Comparison of ENCODE assay signal across 12 cellular contexts in the genomic region with DNA sequence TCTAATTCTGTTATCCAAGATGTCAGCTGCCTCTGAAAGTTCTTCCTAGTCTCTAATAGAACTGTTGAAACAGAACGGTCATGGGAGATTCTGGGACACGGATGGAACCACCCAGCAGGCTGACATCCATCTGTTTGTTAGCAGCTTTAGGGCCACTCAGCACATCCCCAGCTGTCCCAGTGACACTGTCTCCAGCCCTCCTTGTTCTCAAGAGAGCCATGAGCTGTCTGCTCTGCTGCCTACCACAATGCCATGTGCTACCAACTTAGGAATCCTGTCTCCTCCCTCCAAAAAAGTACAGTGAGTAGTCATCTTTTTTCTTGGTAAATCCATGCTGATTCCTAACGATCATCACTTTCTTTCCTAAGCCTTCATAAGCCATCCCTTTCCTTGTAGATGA.
A peak's percentile ranks its signal among the peaks of the same experiment; 100 is the strongest.
DNase-seq lines count a peak whose midpoint lies in the region; ATAC-seq and TF ChIP-seq lines count a peak whose summit lies in the region.
"Had no signal": no experiment of that assay in that cellular context is flagged by ENCODE, and none has a peak within 500 bp of the region (broad histone marks: within the 10 kb centered on the region; RNA-seq: fewer than 3 reads in every experiment).

No MANE protein-coding gene starts in this region.

- intact Hi-C loops in activated CD4-positive, alpha-beta T cell treated with anti-CD3 and anti-CD28 coated beads, Interleukin-2, amount 10 ng/mL, durations not matched to agents 24 days and 14 days (cut with micrococcal nuclease): loop anchor here (2.0 to 10.0 kb wide), 2 partner anchors 118 to 378 kb away; no protein-coding TSS in a partner anchor

- TF ChIP-seq CTCF in glutamatergic neuron (IDR thresholded peaks at IDR 0.05; ENCODE audit: partially characterized antibody, unreplicated experiment) (no peak), chondrocyte (IDR thresholded peaks at IDR 0.05) (no peak)

- no peak for DNase-seq in activated CD4-positive, alpha-beta T cell treated with anti-CD3 and anti-CD28 coated beads, Interleukin-2, amount 10 ng/mL, durations not matched to agents 24 days and 14 days
- DNase-seq in activated CD4-positive, alpha-beta T cell treated with anti-CD3 and anti-CD28 coated beads for 1 hour: no peak
- DNase-seq in NCI-H82 (lab: John Stamatoyannopoulos, UW): peak; percentile 95
- no peak for DNase-seq in glutamatergic neuron
- peak; percentile 23 for DNase-seq in stimulated activated CD8-positive, alpha-beta memory T cell treated with anti-CD3 and anti-CD28 coated beads, Interleukin-4, amount 100 ng/mL, for 48 hours
- DNase-seq in chondrocyte (ENCODE audit: low spot score): no peak
- DNase-seq in NOMO-1 (lab: John Stamatoyannopoulos, UW; ENCODE audit: unreplicated experiment in 2 of 2): no peak
- DNase-seq: Caco-2; effector memory CD4-positive, alpha-beta T cell; stimulated activated CD4-positive, alpha-beta T cell treated with anti-CD3 and anti-CD28 coated beads, Interleukin-4, amount 100 ng/mL, for 4 hours had no signal

- ATAC-seq in GM19351 (IDR thresholded peaks at IDR 0.05; ENCODE audit: unreplicated experiment): no peak
- ATAC-seq: naive thymus-derived CD4-positive, alpha-beta T cell had no signal

- peak overlapping the region; percentile 18 for H3K27ac Mint-ChIP-seq in activated CD4-positive, alpha-beta T cell treated with anti-CD3 and anti-CD28 coated beads, Interleukin-2, amount 10 ng/mL, durations not matched to agents 24 days and 14 days
- H3K27ac Mint-ChIP-seq in glutamatergic neuron (ENCODE audit: unreplicated experiment): peak overlapping the region; percentile 19
- H3K27ac Mint-ChIP-seq in chondrocyte (ENCODE audit: unreplicated experiment): no peak overlapping the region

- peaks cover 3% of the 10 kb centered on the region for H3K36me3 Mint-ChIP-seq in activated CD4-positive, alpha-beta T cell treated with anti-CD3 and anti-CD28 coated beads, Interleukin-2, amount 10 ng/mL, durations not matched to agents 24 days and 14 days (ENCODE audit: low read depth)
- H3K36me3 Mint-ChIP-seq in glutamatergic neuron (ENCODE audit: unreplicated experiment): no peaks in the 10 kb centered on the region
- no peaks in the 10 kb centered on the region for H3K36me3 Mint-ChIP-seq in chondrocyte (ENCODE audit: low read depth)

- H3K4me3 Mint-ChIP-seq in activated CD4-positive, alpha-beta T cell treated with anti-CD3 and anti-CD28 coated beads, Interleukin-2, amount 10 ng/mL, durations not matched to agents 24 days and 14 days: no peak overlapping the region
- H3K4me3 Mint-ChIP-seq in glutamatergic neuron (ENCODE audit: unreplicated experiment) (no peak overlapping the region), chondrocyte (ENCODE audit: unreplicated experiment) (no peak overlapping the region)

- peaks cover 36% of the 10 kb centered on the region for H3K4me1 Mint-ChIP-seq in activated CD4-positive, alpha-beta T cell treated with anti-CD3 and anti-CD28 coated beads, Interleukin-2, amount 10 ng/mL, durations not matched to agents 24 days and 14 days
- H3K4me1 Mint-ChIP-seq in glutamatergic neuron (ENCODE audit: low read depth, unreplicated experiment) (peaks cover 20% of the 10 kb centered on the region), chondrocyte (ENCODE audit: low read depth) (peaks cover 49% of the 10 kb centered on the region)

- H3K9me3 Mint-ChIP-seq in activated CD4-positive, alpha-beta T cell treated with anti-CD3 and anti-CD28 coated beads, Interleukin-2, amount 10 ng/mL, durations not matched to agents 24 days and 14 days: peaks cover 28% of the 10 kb centered on the region
- peaks cover 2% of the 10 kb centered on the region for H3K9me3 Mint-ChIP-seq in glutamatergic neuron (ENCODE audit: unreplicated experiment)
- H3K9me3 Mint-ChIP-seq in chondrocyte (ENCODE audit: low read depth): no peaks in the 10 kb centered on the region

- H3K27me3 Mint-ChIP-seq in activated CD4-positive, alpha-beta T cell treated with anti-CD3 and anti-CD28 coated beads, Interleukin-2, amount 10 ng/mL, durations not matched to agents 24 days and 14 days: peaks cover 4% of the 10 kb centered on the region
- H3K27me3 Mint-ChIP-seq in glutamatergic neuron (ENCODE audit: unreplicated experiment) (no peaks in the 10 kb centered on the region), chondrocyte (ENCODE audit: low read depth) (no peaks in the 10 kb centered on the region)

Comparison
In these comparisons a context has a peak if more than half of its experiments do, and no peak if none do; other contexts are left out.
1. DNase-seq: peak in NCI-H82 (single experiment) and stimulated activated CD8-positive, alpha-beta memory T cell treated with anti-CD3 and anti-CD28 coated beads, Interleukin-4, amount 100 ng/mL, for 48 hours (single experiment); none in activated CD4-positive, alpha-beta T cell treated with anti-CD3 and anti-CD28 coated beads, Interleukin-2, amount 10 ng/mL, durations not matched to agents 24 days and 14 days (single experiment), activated CD4-positive, alpha-beta T cell treated with anti-CD3 and anti-CD28 coated beads for 1 hour (single experiment), glutamatergic neuron (single experiment), chondrocyte (single experiment) and NOMO-1 (0 of 2).